Comparison of ENCODE assay signal across 1 cellular context in the genomic region with DNA sequence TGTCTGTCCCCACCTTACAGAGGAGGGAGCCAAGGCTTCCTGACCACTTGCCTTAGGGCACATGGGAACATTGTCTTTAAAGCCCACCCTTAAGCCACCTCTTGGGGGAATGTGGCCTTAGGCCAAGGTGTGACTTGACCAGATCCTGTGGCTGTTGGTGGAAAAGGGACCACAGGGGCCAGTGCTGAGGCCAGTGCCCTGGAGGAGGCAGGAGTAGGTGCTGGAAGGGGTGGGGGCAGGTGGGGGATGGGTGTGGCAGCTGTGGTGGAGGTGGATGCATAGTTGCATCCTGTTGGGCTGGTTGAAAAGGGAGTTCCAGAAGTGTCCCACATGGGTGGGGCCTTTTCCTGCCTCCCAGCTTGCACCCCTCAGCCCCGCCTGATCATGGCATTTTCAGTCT.
TF ChIP-seq lines count a peak whose summit lies in the region.

No MANE protein-coding gene starts in this region.

TF ChIP-seq in SK-N-SH treated with all-trans-retinoic acid at 6 μM for 48 hours, 23 proteins besides CTCF, POLR2A, EP300 and RAD21 (continued from another document):
- TF ChIP-seq, protein P1, sequence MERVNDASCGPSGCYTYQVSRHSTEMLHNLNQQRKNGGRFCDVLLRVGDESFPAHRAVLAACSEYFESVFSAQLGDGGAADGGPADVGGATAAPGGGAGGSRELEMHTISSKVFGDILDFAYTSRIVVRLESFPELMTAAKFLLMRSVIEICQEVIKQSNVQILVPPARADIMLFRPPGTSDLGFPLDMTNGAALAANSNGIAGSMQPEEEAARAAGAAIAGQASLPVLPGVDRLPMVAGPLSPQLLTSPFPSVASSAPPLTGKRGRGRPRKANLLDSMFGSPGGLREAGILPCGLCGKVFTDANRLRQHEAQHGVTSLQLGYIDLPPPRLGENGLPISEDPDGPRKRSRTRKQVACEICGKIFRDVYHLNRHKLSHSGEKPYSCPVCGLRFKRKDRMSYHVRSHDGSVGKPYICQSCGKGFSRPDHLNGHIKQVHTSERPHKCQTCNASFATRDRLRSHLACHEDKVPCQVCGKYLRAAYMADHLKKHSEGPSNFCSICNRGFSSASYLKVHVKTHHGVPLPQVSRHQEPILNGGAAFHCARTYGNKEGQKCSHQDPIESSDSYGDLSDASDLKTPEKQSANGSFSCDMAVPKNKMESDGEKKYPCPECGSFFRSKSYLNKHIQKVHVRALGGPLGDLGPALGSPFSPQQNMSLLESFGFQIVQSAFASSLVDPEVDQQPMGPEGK (CRISPR knock-in tag; IDR thresholded peaks at IDR 0.05; ENCODE audit: borderline replicate concordance), result no peak
- TF ChIP-seq OSR1 (CRISPR knock-in tag; IDR thresholded peaks at IDR 0.05), result no peak
- no peak for TF ChIP-seq TCF4 (CRISPR knock-in tag; IDR thresholded peaks at IDR 0.05; ENCODE audit: borderline replicate concordance)
- TF ChIP-seq ZNF8 (CRISPR knock-in tag; IDR thresholded peaks at IDR 0.05), result no peak
- no peak for TF ChIP-seq ZFP30 (CRISPR knock-in tag; IDR thresholded peaks at IDR 0.05)
- no peak for TF ChIP-seq ZC3H10 (CRISPR knock-in tag; IDR thresholded peaks at IDR 0.05)
- TF ChIP-seq PPARA (CRISPR knock-in tag; IDR thresholded peaks at IDR 0.05; ENCODE audit: borderline replicate concordance), result no peak
- no peak for TF ChIP-seq TOX (CRISPR knock-in tag; IDR thresholded peaks at IDR 0.05; ENCODE audit: borderline replicate concordance)
- TF ChIP-seq, protein P2, sequence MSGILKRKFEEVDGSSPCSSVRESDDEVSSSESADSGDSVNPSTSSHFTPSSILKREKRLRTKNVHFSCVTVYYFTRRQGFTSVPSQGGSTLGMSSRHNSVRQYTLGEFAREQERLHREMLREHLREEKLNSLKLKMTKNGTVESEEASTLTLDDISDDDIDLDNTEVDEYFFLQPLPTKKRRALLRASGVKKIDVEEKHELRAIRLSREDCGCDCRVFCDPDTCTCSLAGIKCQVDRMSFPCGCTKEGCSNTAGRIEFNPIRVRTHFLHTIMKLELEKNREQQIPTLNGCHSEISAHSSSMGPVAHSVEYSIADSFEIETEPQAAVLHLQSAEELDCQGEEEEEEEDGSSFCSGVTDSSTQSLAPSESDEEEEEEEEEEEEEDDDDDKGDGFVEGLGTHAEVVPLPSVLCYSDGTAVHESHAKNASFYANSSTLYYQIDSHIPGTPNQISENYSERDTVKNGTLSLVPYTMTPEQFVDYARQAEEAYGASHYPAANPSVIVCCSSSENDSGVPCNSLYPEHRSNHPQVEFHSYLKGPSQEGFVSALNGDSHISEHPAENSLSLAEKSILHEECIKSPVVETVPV (CRISPR knock-in tag; IDR thresholded peaks at IDR 0.05), result no peak
- TF ChIP-seq GLIS3 (CRISPR knock-in tag; IDR thresholded peaks at IDR 0.05), result no peak
- no peak for TF ChIP-seq ZNF565 (CRISPR knock-in tag; conservative IDR thresholded peaks at IDR 0.05; ENCODE audit: low read depth)
- no peak for TF ChIP-seq RARB (CRISPR knock-in tag; IDR thresholded peaks at IDR 0.05)
- no peak for TF ChIP-seq ARNTL (CRISPR knock-in tag; IDR thresholded peaks at IDR 0.05; ENCODE audit: borderline replicate concordance, low read depth)
- no peak for TF ChIP-seq ZNF70 (CRISPR knock-in tag; IDR thresholded peaks at IDR 0.05)
- TF ChIP-seq ZFP3 (CRISPR knock-in tag; IDR thresholded peaks at IDR 0.05), result no peak
- no peak for TF ChIP-seq ISL1 (CRISPR knock-in tag; IDR thresholded peaks at IDR 0.05)
- no peak for TF ChIP-seq CSDC2 (CRISPR knock-in tag; IDR thresholded peaks at IDR 0.05)
